In genomic region chr5:107155667-107156066, GRCh38 we compare ENCODE assay signal across 13 cellular contexts.
"Had no signal": no experiment of that assay in that cellular context is flagged by ENCODE, and none has a peak within 500 bp of the region (broad histone marks: within the 10 kb centered on the region; RNA-seq: fewer than 3 reads in every experiment).

No MANE protein-coding gene starts in this region.

- H3K27me3 ChIP-seq: cardiac muscle cell, heart right ventricle, neural progenitor cell had no signal

- H3K4me3 ChIP-seq: cardiac muscle cell, heart right ventricle, lower lobe of right lung, neural progenitor cell had no signal

- H3K27ac ChIP-seq: cardiac muscle cell, epithelial cell of prostate, heart right ventricle, lower lobe of right lung, neural progenitor cell had no signal

- H2AFZ ChIP-seq: neural progenitor cell had no signal

- H3K36me3 ChIP-seq: cardiac muscle cell, heart right ventricle, lower lobe of right lung, neural progenitor cell had no signal

- ATAC-seq: heart right ventricle, left colon, lower lobe of right lung, sciatic nerve, WTC11 had no signal

- H3K9ac ChIP-seq: neural progenitor cell had no signal

- H3K4me2 ChIP-seq: neural progenitor cell had no signal

- H3K9me3 ChIP-seq: lower lobe of right lung had no signal

- DNase-seq: activated CD4-positive, alpha-beta memory T cell treated with anti-CD3 and anti-CD28 coated beads, Interleukin-2, amount 10 ng/mL, durations not matched to agents 7 days and 5 days; activated CD4-positive, alpha-beta T cell treated with anti-CD3 and anti-CD28 coated beads for 4 hours; activated naive CD4-positive, alpha-beta T cell treated with anti-CD3 and anti-CD28 coated beads, Interleukin-2, amount 10 ng/mL, durations not matched to agents 7 days and 5 days; activated T-cell treated with anti-CD3 and anti-CD28 coated beads, Interleukin-2, amount 50 U/mL, for 24 hours; heart right ventricle; left colon; lower lobe of right lung; stimulated activated CD4-positive, alpha-beta T cell treated with anti-CD3 and anti-CD28 coated beads, Interleukin-1b, Interleukin-23, amount 100 ng/mL, for 48 hours had no signal

- H3K4me1 ChIP-seq: heart right ventricle, lower lobe of right lung, neural progenitor cell had no signal
